ENCODE assay signal across 1 cellular context in genomic region chr5:76451046-76451701, GRCh38.
A peak's percentile ranks its signal among the peaks of the same experiment; 100 is the strongest.
TF ChIP-seq lines count a peak whose summit lies in the region.

No MANE protein-coding gene starts in this region.

TF ChIP-seq in K562, 482 proteins besides CTCF, POLR2A, EP300 and RAD21:
- TF ChIP-seq ZFX (CRISPR knock-in tag; IDR thresholded peaks at IDR 0.05) (no peak), SPI1 (IDR thresholded peaks at IDR 0.05; ENCODE audit: borderline replicate concordance, low read depth, low read length) (peak; percentile 37; the same call in 1 of the 2 replicates)
TF ChIP-seq in K562: peak in this region for 1.
